ENCODE assay signal across 21 cellular contexts in genomic region chr9:85118990-85119755, GRCh38.
DNase-seq lines count a peak whose midpoint lies in the region; ATAC-seq, FAIRE-seq and TF ChIP-seq lines count a peak whose summit lies in the region.
"Had no signal": no experiment of that assay in that cellular context is flagged by ENCODE, and none has a peak within 500 bp of the region (broad histone marks: within the 10 kb centered on the region; RNA-seq: fewer than 3 reads in every experiment).

No MANE protein-coding gene starts in this region.

- CTCF ChIA-PET in MCF 10A (lab: Yijun Ruan, JAX) = interaction anchor here (1.0 kb wide), 1 partner anchor 109 kb away, joined by 3 read pairs; no protein-coding TSS in a partner anchor
- CTCF ChIA-PET in activated naive CD4-positive, alpha-beta T cell treated with anti-CD3 and anti-CD28 coated beads for 36 hours (lab: Charles Lee) = no interaction called here

- ATAC-seq in GM21381 (IDR thresholded peaks at IDR 0.05; ENCODE audit: unreplicated experiment) = no peak

- H3K27me3 Mint-ChIP-seq in MCF 10A (ENCODE audit: insufficient read depth, unreplicated experiment) (no peaks in the 10 kb centered on the region), astrocyte (ENCODE audit: low read depth, unreplicated experiment) (no peaks in the 10 kb centered on the region)
- H3K27me3 Mint-ChIP-seq in activated naive CD4-positive, alpha-beta T cell treated with anti-CD3 and anti-CD28 coated beads for 36 hours (ENCODE audit: low read depth) = peaks cover 5% of the 10 kb centered on the region
- H3K27me3 Mint-ChIP-seq: IgD-negative memory B cell had no signal

- H3K4me2 ChIP-seq in astrocyte (ENCODE audit: low read length) = no peak overlapping the region
- H3K4me2 ChIP-seq in keratinocyte (ENCODE audit: control insufficient read depth, extremely low read depth, insufficient read depth, low read depth, low read length) = no peak overlapping the region
- H3K4me2 ChIP-seq: BLaER1 treated with 17β-estradiol and CSF1 and Interleukin-3, amounts not matched to agents 10 nM and 100 nM had no signal

- H3K4me1 Mint-ChIP-seq in MCF 10A (ENCODE audit: insufficient read depth, unreplicated experiment) = peaks cover 34% of the 10 kb centered on the region
- H3K4me1 Mint-ChIP-seq in astrocyte (ENCODE audit: low read depth, unreplicated experiment) = peaks cover 7% of the 10 kb centered on the region
- no peaks in the 10 kb centered on the region for H3K4me1 Mint-ChIP-seq in activated naive CD4-positive, alpha-beta T cell treated with anti-CD3 and anti-CD28 coated beads for 36 hours (ENCODE audit: low read depth)
- H3K4me1 Mint-ChIP-seq: IgD-negative memory B cell had no signal

- no peak for TF ChIP-seq POLR2A in breast epithelium (IDR thresholded peaks at IDR 0.05)

- dilution Hi-C loops in keratinocyte (cut with MboI; ENCODE audit: extremely low pct_ligation_motif_present, low sequenced_read_pairs) = no loop called here

- H3K27me3 ChIP-seq in breast epithelium (no peaks in the 10 kb centered on the region), astrocyte (ENCODE audit: insufficient read depth, low read length) (no peaks in the 10 kb centered on the region), keratinocyte (ENCODE audit: control insufficient read depth, extremely low read depth, insufficient read depth, low read length) (no peaks in the 10 kb centered on the region)
- H3K27me3 ChIP-seq: BLaER1 treated with 17β-estradiol and CSF1 and Interleukin-3, amounts not matched to agents 10 nM and 100 nM had no signal

- no TSS peak for BruUV-seq in MCF 10A (replicated peaks; lab: Mats Ljungman, UMichigan)

- H3K79me2 ChIP-seq in astrocyte (ENCODE audit: insufficient read depth, low read length) (no peaks in the 10 kb centered on the region), keratinocyte (ENCODE audit: control insufficient read depth, insufficient read depth, low read length) (no peaks in the 10 kb centered on the region)

- no peak overlapping the region for H3K4me3 ChIP-seq in breast epithelium
- H3K4me3 ChIP-seq in astrocyte (ENCODE audit: insufficient read depth, low read depth, low read length) = no peak overlapping the region
- H3K4me3 ChIP-seq in keratinocyte (ENCODE audit: control insufficient read depth in 2 of 3, extremely low read depth in 1 of 3, insufficient read depth in 2 of 3, low read depth in 1 of 3, low read length in 3 of 3) = no peak overlapping the region
- H3K4me3 ChIP-seq: BLaER1 treated with 17β-estradiol and CSF1 and Interleukin-3, amounts not matched to agents 10 nM and 100 nM; SJCRH30 had no signal

- H3K27ac ChIP-seq in breast epithelium (no peak overlapping the region), astrocyte (ENCODE audit: low read depth, low read length) (no peak overlapping the region), keratinocyte (ENCODE audit: control insufficient read depth, insufficient read depth, low read length) (peak overlapping the region; percentile 51)
- H3K27ac ChIP-seq: BLaER1 treated with 17β-estradiol and CSF1 and Interleukin-3, amounts not matched to agents 10 nM and 100 nM; SJCRH30 had no signal

- H3K27ac Mint-ChIP-seq in MCF 10A (ENCODE audit: low read depth, unreplicated experiment) (peak overlapping the region; percentile 86), astrocyte (ENCODE audit: unreplicated experiment) (no peak overlapping the region)
- no peak overlapping the region for H3K27ac Mint-ChIP-seq in activated naive CD4-positive, alpha-beta T cell treated with anti-CD3 and anti-CD28 coated beads for 36 hours
- H3K27ac Mint-ChIP-seq: H9, IgD-negative memory B cell had no signal

- H2AFZ ChIP-seq in astrocyte (ENCODE audit: low read depth, low read length) (no peak overlapping the region), keratinocyte (ENCODE audit: control insufficient read depth, low read length) (no peak overlapping the region)

- H3K9me3 Mint-ChIP-seq in MCF 10A (ENCODE audit: unreplicated experiment) (no peaks in the 10 kb centered on the region), astrocyte (ENCODE audit: unreplicated experiment) (peaks cover 2% of the 10 kb centered on the region)
- no peaks in the 10 kb centered on the region for H3K9me3 Mint-ChIP-seq in activated naive CD4-positive, alpha-beta T cell treated with anti-CD3 and anti-CD28 coated beads for 36 hours
- H3K9me3 Mint-ChIP-seq: H9, IgD-negative memory B cell had no signal

- DNase-seq in MCF 10A (ENCODE audit: unreplicated experiment) (peak; percentile 56), breast epithelium (ENCODE audit: low spot score in 2 of 2) (no peak), astrocyte (ENCODE audit: low read depth) (peak; percentile 25), keratinocyte (ENCODE audit: low read depth, low spot score) (peak; percentile 40), urothelium cell line (ENCODE audit: low spot score) (peak; percentile 14), Ammon's horn (ENCODE audit: low spot score) (no peak)
- DNase-seq in activated naive CD4-positive, alpha-beta T cell treated with anti-CD3 and anti-CD28 coated beads for 36 hours = no peak
- DNase-seq: 8988T, DMS 273 treated with DMSO at 0.1 percent for 48 hours, GF-D8, H9, NCI-H1436, NCI-H2029, NCI-H2171, NCI-H446, NCI-H69, SJCRH30 had no signal

- FAIRE-seq in astrocyte (lab: Jason Lieb, UNC) = no peak
- FAIRE-seq in keratinocyte (lab: Jason Lieb, UNC) = no peak
- FAIRE-seq in urothelium cell line (lab: Jason Lieb, UNC) = no peak
- FAIRE-seq: GM12892 had no signal

- no peak for TF ChIP-seq CTCF in MCF 10A (IDR thresholded peaks at IDR 0.05; ENCODE audit: unreplicated experiment)
- no peak for TF ChIP-seq CTCF in breast epithelium (IDR thresholded peaks at IDR 0.05)
- no peak for TF ChIP-seq CTCF in astrocyte (IDR thresholded peaks at IDR 0.05; ENCODE audit: insufficient read depth, low read depth, low read length)
- no peak for TF ChIP-seq CTCF in keratinocyte (optimal IDR thresholded peaks at IDR 0.05 in 1 of 3, IDR thresholded peaks at IDR 0.05 in 1 of 3, conservative IDR thresholded peaks at IDR 0.05 in 1 of 3; ENCODE audit: extremely low read depth in 1 of 3, insufficient read depth in 2 of 3, low read length in 3 of 3)

- H3K36me3 ChIP-seq in breast epithelium (no peaks in the 10 kb centered on the region), astrocyte (ENCODE audit: insufficient read depth, low read length) (no peaks in the 10 kb centered on the region), keratinocyte (ENCODE audit: control insufficient read depth in 2 of 2, extremely low read depth in 1 of 2, insufficient read depth in 2 of 2, low read length in 2 of 2) (no peaks in the 10 kb centered on the region)
- H3K36me3 ChIP-seq: BLaER1 treated with 17β-estradiol and CSF1 and Interleukin-3, amounts not matched to agents 10 nM and 100 nM; SJCRH30 had no signal

- H3K9me3 ChIP-seq in breast epithelium (no peaks in the 10 kb centered on the region), astrocyte (ENCODE audit: insufficient read depth, low read depth, low read length) (no peaks in the 10 kb centered on the region), keratinocyte (ENCODE audit: control insufficient read depth, low read depth, low read length) (no peaks in the 10 kb centered on the region)
- H3K9me3 ChIP-seq: SJCRH30 had no signal

- H3K36me3 Mint-ChIP-seq in MCF 10A (ENCODE audit: insufficient read depth, unreplicated experiment) (no peaks in the 10 kb centered on the region), astrocyte (ENCODE audit: low read depth, unreplicated experiment) (no peaks in the 10 kb centered on the region)
- no peaks in the 10 kb centered on the region for H3K36me3 Mint-ChIP-seq in activated naive CD4-positive, alpha-beta T cell treated with anti-CD3 and anti-CD28 coated beads for 36 hours (ENCODE audit: low read depth)
- H3K36me3 Mint-ChIP-seq: IgD-negative memory B cell had no signal

- no peak overlapping the region for H3K9ac ChIP-seq in astrocyte (ENCODE audit: low read length)
- no peak overlapping the region for H3K9ac ChIP-seq in keratinocyte (ENCODE audit: control insufficient read depth, extremely low read depth, insufficient read depth, low read length)
- H3K9ac ChIP-seq: BLaER1 treated with 17β-estradiol and CSF1 and Interleukin-3, amounts not matched to agents 10 nM and 100 nM had no signal

- POLR2A ChIA-PET in MCF 10A (lab: Yijun Ruan, JAX) = interaction anchor here (0.7 kb wide), 1 partner anchor 203 kb away, joined by 3 read pairs; no protein-coding TSS in a partner anchor

- H4K20me1 ChIP-seq in astrocyte (ENCODE audit: insufficient read depth, low read length) (no peaks in the 10 kb centered on the region), keratinocyte (ENCODE audit: control insufficient read depth, extremely low read depth, insufficient read depth, low read length) (no peaks in the 10 kb centered on the region)
- H4K20me1 ChIP-seq: BLaER1 treated with 17β-estradiol and CSF1 and Interleukin-3, amounts not matched to agents 10 nM and 100 nM had no signal

- intact Hi-C loops in MCF 10A (cut with micrococcal nuclease) = loop anchor here (10.0 kb wide), 2 partner anchors 144 to 396 kb away; no protein-coding TSS in a partner anchor
- intact Hi-C loops in breast epithelium (cut with DNase I; ENCODE audit: low total_unique reads) = no loop called here
- intact Hi-C loops in activated naive CD4-positive, alpha-beta T cell treated with anti-CD3 and anti-CD28 coated beads for 36 hours (cut with micrococcal nuclease) = no loop called here

- no peaks in the 10 kb centered on the region for H3K4me1 ChIP-seq in breast epithelium
- H3K4me1 ChIP-seq in astrocyte (ENCODE audit: insufficient read depth, low read length) = peaks cover 6% of the 10 kb centered on the region
- H3K4me1 ChIP-seq in keratinocyte (ENCODE audit: control insufficient read depth, extremely low read depth, insufficient read depth, low read length) = peaks cover 35% of the 10 kb centered on the region
- H3K4me1 ChIP-seq: BLaER1 treated with 17β-estradiol and CSF1 and Interleukin-3, amounts not matched to agents 10 nM and 100 nM; SJCRH30 had no signal

- H3K4me3 Mint-ChIP-seq in MCF 10A (ENCODE audit: unreplicated experiment) (no peak overlapping the region), astrocyte (ENCODE audit: unreplicated experiment) (no peak overlapping the region)
- no peak overlapping the region for H3K4me3 Mint-ChIP-seq in activated naive CD4-positive, alpha-beta T cell treated with anti-CD3 and anti-CD28 coated beads for 36 hours
- H3K4me3 Mint-ChIP-seq: H9, IgD-negative memory B cell had no signal

- H3K9me1 ChIP-seq in keratinocyte (ENCODE audit: control insufficient read depth, extremely low read depth, insufficient read depth, low read length) = no peaks in the 10 kb centered on the region

Comparison
In these comparisons a context has a peak if more than half of its experiments do, and no peak if none do; other contexts are left out.
1. DNase-seq: peak in MCF 10A (single experiment), astrocyte (single experiment), keratinocyte (single experiment) and urothelium cell line (single experiment); none in breast epithelium (0 of 2), activated naive CD4-positive, alpha-beta T cell treated with anti-CD3 and anti-CD28 coated beads for 36 hours (single experiment) and Ammon's horn (single experiment).